In the genomic region with DNA sequence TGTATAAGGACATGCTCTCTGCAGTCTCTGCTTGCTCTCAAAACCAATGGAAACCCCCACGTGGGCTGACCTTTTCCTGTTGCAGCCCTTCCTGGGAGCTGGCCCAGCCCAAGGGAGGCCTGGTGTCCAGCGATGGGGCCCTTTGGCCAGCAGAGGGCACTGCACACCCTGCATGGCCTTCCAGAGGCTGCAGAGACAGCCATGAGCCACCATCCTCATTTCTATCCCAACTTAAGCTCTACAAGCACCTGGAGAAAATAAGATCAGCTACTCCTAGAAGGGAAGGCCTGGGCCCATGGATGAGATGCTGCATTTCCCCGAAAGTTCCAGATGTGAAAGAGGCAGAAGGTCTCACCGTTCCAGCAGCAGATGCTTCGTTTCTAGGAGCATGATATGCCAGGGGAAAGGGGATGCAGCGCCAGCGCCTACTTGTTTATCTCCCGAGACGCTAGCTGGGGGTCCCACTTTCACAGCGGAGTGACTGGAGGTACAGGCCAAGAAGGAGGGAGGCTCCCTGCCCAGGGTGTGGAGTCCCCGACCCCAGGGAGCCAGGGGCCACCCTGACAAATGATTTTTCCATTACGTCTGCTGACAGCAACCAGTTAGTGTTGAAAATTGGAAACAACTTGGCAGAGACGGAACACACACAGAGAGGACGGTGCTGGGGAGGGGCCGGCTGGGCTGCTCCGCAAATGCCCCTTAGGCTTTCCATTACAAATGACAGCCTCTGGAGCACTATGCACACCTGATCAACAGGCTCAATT, we compare ENCODE assay signal across 8 cellular contexts.
DNase-seq lines count a peak whose midpoint lies in the region; ATAC-seq and TF ChIP-seq lines count a peak whose summit lies in the region.

No MANE protein-coding gene starts in this region.

- intact Hi-C loops in activated CD8-positive, alpha-beta T cell treated with anti-CD3 and anti-CD28 coated beads for 36 hours (cut with micrococcal nuclease) = no loop called here

- DNase-seq in BJ (ENCODE audit: low read depth) = no peak
- DNase-seq in NCI-H774 (lab: John Stamatoyannopoulos, UW) = peak; percentile 21
- DNase-seq in activated CD8-positive, alpha-beta T cell treated with anti-CD3 and anti-CD28 coated beads for 36 hours = peak; percentile 82
- peak; percentile 91 for DNase-seq in endothelial cell (ENCODE audit: low spot score)
- DNase-seq in mucosa of gallbladder (ENCODE audit: low spot score) = peak; percentile 84
- peak; percentile 35 to 36 for DNase-seq in stimulated activated CD8-positive, alpha-beta memory T cell treated with anti-CD3 and anti-CD28 coated beads, Interleukin-7, amount 100 ng/mL, for 48 hours (ENCODE audit: extremely low read depth in 1 of 2, low read depth in 1 of 2)

- H3K27me3 ChIP-seq in BJ (ENCODE audit: control insufficient read depth, insufficient read depth, low read length) = no peaks in the 10 kb centered on the region

- no peaks in the 10 kb centered on the region for H3K36me3 Mint-ChIP-seq in activated CD8-positive, alpha-beta T cell treated with anti-CD3 and anti-CD28 coated beads for 36 hours (ENCODE audit: low read depth)
- peaks cover 21% of the 10 kb centered on the region for H3K36me3 Mint-ChIP-seq in endothelial cell (ENCODE audit: low read depth, unreplicated experiment)

- peaks cover 7% of the 10 kb centered on the region for H3K27me3 Mint-ChIP-seq in activated CD8-positive, alpha-beta T cell treated with anti-CD3 and anti-CD28 coated beads for 36 hours
- no peaks in the 10 kb centered on the region for H3K27me3 Mint-ChIP-seq in endothelial cell (ENCODE audit: unreplicated experiment)

- H3K27ac Mint-ChIP-seq in activated CD8-positive, alpha-beta T cell treated with anti-CD3 and anti-CD28 coated beads for 36 hours = no peak overlapping the region
- H3K27ac Mint-ChIP-seq in endothelial cell (ENCODE audit: unreplicated experiment) = peak overlapping the region; percentile 30

- POLR2A ChIA-PET in BJ (lab: Charles Lee) = no interaction called here
- POLR2A ChIA-PET in activated CD8-positive, alpha-beta T cell treated with anti-CD3 and anti-CD28 coated beads for 36 hours (lab: Charles Lee) = no interaction called here

- no peak overlapping the region for H3K4me3 Mint-ChIP-seq in activated CD8-positive, alpha-beta T cell treated with anti-CD3 and anti-CD28 coated beads for 36 hours
- H3K4me3 Mint-ChIP-seq in endothelial cell (ENCODE audit: unreplicated experiment) = no peak overlapping the region

- ATAC-seq in GM18909 (IDR thresholded peaks at IDR 0.05; ENCODE audit: poor library complexity, unreplicated experiment) = peak; percentile 84
- peak; percentile 73 for ATAC-seq in HG03196 (IDR thresholded peaks at IDR 0.05; ENCODE audit: unreplicated experiment)
- peak; percentile 91 for ATAC-seq in activated CD8-positive, alpha-beta T cell treated with anti-CD3 and anti-CD28 coated beads for 36 hours

- CTCF ChIA-PET in BJ (lab: Yijun Ruan, JAX) = interaction anchor here (0.5 to 9.2 kb wide), 29 partner anchors 9 to 649 kb away, joined by 3 to 123 read pairs (median 5); no protein-coding TSS in a partner anchor
- CTCF ChIA-PET in activated CD8-positive, alpha-beta T cell treated with anti-CD3 and anti-CD28 coated beads for 36 hours (lab: Charles Lee) = interaction anchor here (0.6 to 2.9 kb wide), 20 partner anchors 9 to 584 kb away, joined by 3 to 32 read pairs (median 3); no protein-coding TSS in a partner anchor

- TF ChIP-seq CTCF in BJ (IDR thresholded peaks at IDR 0.05; ENCODE audit: insufficient read depth, low read depth, low read length) (peak; percentile 99), endothelial cell (IDR thresholded peaks at IDR 0.05; ENCODE audit: unreplicated experiment) (peak; percentile 83)
- peak; percentile 77 for TF ChIP-seq CTCF in activated CD8-positive, alpha-beta T cell treated with anti-CD3 and anti-CD28 coated beads for 36 hours (IDR thresholded peaks at IDR 0.05)

- H3K9me3 Mint-ChIP-seq in activated CD8-positive, alpha-beta T cell treated with anti-CD3 and anti-CD28 coated beads for 36 hours = no peaks in the 10 kb centered on the region
- H3K9me3 Mint-ChIP-seq in endothelial cell (ENCODE audit: unreplicated experiment) = no peaks in the 10 kb centered on the region

- peaks cover 2% of the 10 kb centered on the region for H3K4me1 Mint-ChIP-seq in activated CD8-positive, alpha-beta T cell treated with anti-CD3 and anti-CD28 coated beads for 36 hours (ENCODE audit: low read depth)
- peaks cover 50% of the 10 kb centered on the region for H3K4me1 Mint-ChIP-seq in endothelial cell (ENCODE audit: unreplicated experiment)

- H3K4me3 ChIP-seq in BJ (ENCODE audit: low read depth, low read length) = no peak overlapping the region

- peaks cover 1% of the 10 kb centered on the region for H3K36me3 ChIP-seq in BJ (ENCODE audit: control insufficient read depth, insufficient read depth, low read length)
